Comparison of ENCODE assay signal across 8 cellular contexts in genomic region chr4:124322234-124322831, GRCh38.
A peak's percentile ranks its signal among the peaks of the same experiment; 100 is the strongest.
DNase-seq lines count a peak whose midpoint lies in the region; ATAC-seq, FAIRE-seq and TF ChIP-seq lines count a peak whose summit lies in the region.

No MANE protein-coding gene starts in this region.

- no peak for FAIRE-seq in bronchial epithelial cell (lab: Jason Lieb, UNC)

- H3K4me1 Mint-ChIP-seq in CD14-positive monocyte = no peaks in the 10 kb centered on the region

- ATAC-seq in GM18870 (IDR thresholded peaks at IDR 0.05; ENCODE audit: unreplicated experiment) (peak; percentile 50), HG02840 (IDR thresholded peaks at IDR 0.05; ENCODE audit: low FRiP score, unreplicated experiment) (no peak)

- H3K27ac Mint-ChIP-seq in CD14-positive monocyte = no peak overlapping the region

- TF ChIP-seq CTCF in CD14-positive monocyte (IDR thresholded peaks at IDR 0.05) (peak; percentile 68), bronchial epithelial cell (IDR thresholded peaks at IDR 0.05; ENCODE audit: insufficient read depth, low read length, severe bottlenecking) (peak; percentile 27)

- no peaks in the 10 kb centered on the region for H3K36me3 ChIP-seq in bronchial epithelial cell (ENCODE audit: control insufficient read depth, insufficient read depth, low read length)

- H3K4me3 ChIP-seq in bronchial epithelial cell (ENCODE audit: low read depth, low read length) = no peak overlapping the region

- no peaks in the 10 kb centered on the region for H3K27me3 ChIP-seq in bronchial epithelial cell (ENCODE audit: control insufficient read depth, insufficient read depth, low read length)

- H3K27me3 Mint-ChIP-seq in CD14-positive monocyte (ENCODE audit: low read depth in 3 of 3) = peaks cover 0 to 1% (median 0%) of the 10 kb centered on the region in 3 donors

- H3K4me3 Mint-ChIP-seq in CD14-positive monocyte = no peak overlapping the region

- intact Hi-C loops in CD14-positive monocyte (cut with micrococcal nuclease) = no loop called here

- peaks cover 0 to 1% (median 0%) of the 10 kb centered on the region in 7 donors for H3K9me3 Mint-ChIP-seq in CD14-positive monocyte

- H3K36me3 Mint-ChIP-seq in CD14-positive monocyte = no peaks in the 10 kb centered on the region

- no peak for DNase-seq in CD14-positive monocyte (ENCODE audit: low spot score)
- peak; percentile 15 for DNase-seq in NCI-H146 (lab: John Stamatoyannopoulos, UW)
- peak; percentile 40 for DNase-seq in bronchial epithelial cell (ENCODE audit: low read depth)
- DNase-seq in lung microvascular endothelial cell (ENCODE audit: low read depth in 2 of 2) = peak; percentile 43 to 58
- no peak for DNase-seq in activated T-cell treated with anti-CD3 and anti-CD28 coated beads for 4 hours
- no peak for DNase-seq in stimulated activated CD4-positive, alpha-beta T cell treated with anti-CD3 and anti-CD28 coated beads, Interleukin-12 subunit alpha, Interleukin-12 subunit beta, amount 100 ng/mL, for 4 hours

Comparison
In these comparisons a context has a peak if more than half of its experiments do, and no peak if none do; other contexts are left out.
1. DNase-seq: peak in NCI-H146 (single experiment), bronchial epithelial cell (single experiment) and lung microvascular endothelial cell (2 of 2); none in CD14-positive monocyte (single experiment), activated T-cell treated with anti-CD3 and anti-CD28 coated beads for 4 hours (single experiment) and stimulated activated CD4-positive, alpha-beta T cell treated with anti-CD3 and anti-CD28 coated beads, Interleukin-12 subunit alpha, Interleukin-12 subunit beta, amount 100 ng/mL, for 4 hours (single experiment).